In the genomic region with DNA sequence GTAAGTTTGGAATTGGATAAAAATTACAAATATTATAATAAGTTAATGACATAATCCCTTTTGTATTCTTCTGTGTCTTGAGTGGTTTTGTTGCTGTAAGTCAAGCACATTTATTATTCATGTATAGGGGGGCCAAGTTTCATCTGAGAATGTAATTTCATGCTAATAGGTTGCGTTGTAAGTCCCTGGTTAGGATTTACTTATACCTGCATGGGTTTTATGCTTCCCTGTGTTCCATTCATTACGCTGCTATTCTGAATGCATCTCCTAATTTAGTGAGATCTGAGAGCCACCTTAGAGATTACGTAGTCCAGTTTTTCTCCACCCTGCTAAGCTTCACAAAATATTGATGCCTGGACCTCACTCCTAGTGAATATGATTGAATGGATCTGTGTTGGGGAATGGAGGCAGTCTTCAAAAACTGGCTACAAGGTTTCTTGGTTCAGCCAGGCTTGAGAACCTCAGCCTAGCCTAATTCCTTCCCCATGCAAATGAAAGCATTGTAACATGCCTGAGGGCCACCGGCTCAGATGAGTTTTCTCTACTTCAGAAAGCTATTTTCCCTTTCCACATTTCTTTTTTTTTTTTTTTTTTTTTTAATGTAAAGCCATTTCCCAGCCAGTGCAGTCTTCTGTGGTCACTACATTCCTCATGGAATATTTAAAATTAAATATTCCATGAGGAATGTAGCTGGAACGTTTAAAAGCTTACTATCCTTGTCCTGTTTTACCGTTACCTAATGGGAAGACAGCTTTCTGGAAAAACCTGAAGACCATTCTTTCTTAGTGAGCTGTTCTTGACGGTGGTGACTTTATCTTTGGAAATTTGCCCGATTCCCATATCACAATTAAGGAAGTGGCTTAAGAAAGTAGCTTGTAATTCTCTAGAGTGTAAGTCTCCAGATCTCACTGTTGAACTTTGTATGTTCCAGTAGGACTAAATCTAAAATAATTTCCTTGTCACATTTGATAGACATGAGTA, we compare ENCODE assay signal across 13 cellular contexts. TPM values are rescaled to one million over a fixed set of nuclear protein-coding genes. Genes with fewer than 3 reads are reported as not detected.
DNase-seq lines count a peak whose midpoint lies in the region; ATAC-seq, FAIRE-seq and TF ChIP-seq lines count a peak whose summit lies in the region.
"Had no signal": no experiment of that assay in that cellular context is flagged by ENCODE, and none has a peak within 500 bp of the region (broad histone marks: within the 10 kb centered on the region; RNA-seq: fewer than 3 reads in every experiment).

No MANE protein-coding gene starts in this region.

- DNase-seq in H54 (ENCODE audit: insufficient read length, low spot score): no peak
- peak; percentile 30 for DNase-seq in fibroblast of gingiva (ENCODE audit: low read depth)
- DNase-seq in renal cortical epithelial cell (ENCODE audit: low read depth): peak; percentile 92
- no peak for DNase-seq in NOMO-1 treated with DMSO at 0.1 percent for 48 hours (lab: John Stamatoyannopoulos, UW; ENCODE audit: unreplicated experiment)
- no peak for DNase-seq in anterior cingulate cortex (lab: John Stamatoyannopoulos, UW)
- no peak for DNase-seq in stimulated activated CD4-positive, alpha-beta T cell treated with anti-CD3 and anti-CD28 coated beads, Interleukin-2, amount 100 ng/mL, for 48 hours
- DNase-seq: activated CD4-positive, alpha-beta T cell treated with anti-CD3 and anti-CD28 coated beads, Interleukin-2, amount 10 ng/mL, durations not matched to agents 24 days and 14 days; NCI-H1436; occipital lobe; stimulated activated naive CD4-positive, alpha-beta T cell; SW 1271 had no signal

- peak; percentile 78 for ATAC-seq in SK-N-SH treated with all-trans-retinoic acid at 6 μM for 48 hours
- ATAC-seq in HG03565 (IDR thresholded peaks at IDR 0.05; ENCODE audit: unreplicated experiment): no peak

- peak; percentile 94 for FAIRE-seq in H54 (lab: Jason Lieb, UNC)

- no peak for TF ChIP-seq POLR2A in H54 (IDR thresholded peaks at IDR 0.05; ENCODE audit: low read depth, low read length)

TF ChIP-seq in SK-N-SH treated with all-trans-retinoic acid at 6 μM for 48 hours, 23 proteins besides CTCF, POLR2A, EP300 and RAD21:
- TF ChIP-seq ZNF8 (CRISPR knock-in tag; IDR thresholded peaks at IDR 0.05) (no peak), ZC3H10 (CRISPR knock-in tag; IDR thresholded peaks at IDR 0.05) (0 out of 2 replicates have a peak, but pooled peaks have one; percentile 53), TSHZ2 (CRISPR knock-in tag; IDR thresholded peaks at IDR 0.05) (no peak), RARB (CRISPR knock-in tag; IDR thresholded peaks at IDR 0.05) (no peak), GLIS3 (CRISPR knock-in tag; IDR thresholded peaks at IDR 0.05) (no peak), ZFP30 (CRISPR knock-in tag; IDR thresholded peaks at IDR 0.05) (no peak), ZFP3 (CRISPR knock-in tag; IDR thresholded peaks at IDR 0.05) (no peak), ISL1 (CRISPR knock-in tag; IDR thresholded peaks at IDR 0.05) (peak; percentile 64), PATZ1 (CRISPR knock-in tag; IDR thresholded peaks at IDR 0.05; ENCODE audit: borderline replicate concordance) (no peak), CREB5 (CRISPR knock-in tag; IDR thresholded peaks at IDR 0.05; ENCODE audit: low read depth) (no peak; the same call in 1 of the 2 replicates), ZNF565 (CRISPR knock-in tag; conservative IDR thresholded peaks at IDR 0.05; ENCODE audit: low read depth) (no peak), TCF4 (CRISPR knock-in tag; IDR thresholded peaks at IDR 0.05; ENCODE audit: borderline replicate concordance) (no peak), CSDC2 (CRISPR knock-in tag; IDR thresholded peaks at IDR 0.05) (0 out of 2 replicates have a peak, but pooled peaks have one; percentile 33), BACH2 (CRISPR knock-in tag; IDR thresholded peaks at IDR 0.05; ENCODE audit: borderline replicate concordance) (no peak)
- TF ChIP-seq, protein P1, sequence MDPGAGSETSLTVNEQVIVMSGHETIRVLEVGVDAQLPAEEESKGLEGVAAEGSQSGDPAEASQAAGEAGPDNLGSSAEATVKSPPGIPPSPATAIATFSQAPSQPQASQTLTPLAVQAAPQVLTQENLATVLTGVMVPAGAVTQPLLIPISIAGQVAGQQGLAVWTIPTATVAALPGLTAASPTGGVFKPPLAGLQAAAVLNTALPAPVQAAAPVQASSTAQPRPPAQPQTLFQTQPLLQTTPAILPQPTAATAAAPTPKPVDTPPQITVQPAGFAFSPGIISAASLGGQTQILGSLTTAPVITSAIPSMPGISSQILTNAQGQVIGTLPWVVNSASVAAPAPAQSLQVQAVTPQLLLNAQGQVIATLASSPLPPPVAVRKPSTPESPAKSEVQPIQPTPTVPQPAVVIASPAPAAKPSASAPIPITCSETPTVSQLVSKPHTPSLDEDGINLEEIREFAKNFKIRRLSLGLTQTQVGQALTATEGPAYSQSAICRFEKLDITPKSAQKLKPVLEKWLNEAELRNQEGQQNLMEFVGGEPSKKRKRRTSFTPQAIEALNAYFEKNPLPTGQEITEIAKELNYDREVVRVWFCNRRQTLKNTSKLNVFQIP (CRISPR knock-in tag; IDR thresholded peaks at IDR 0.05; ENCODE audit: borderline replicate concordance, low read depth): no peak
- TF ChIP-seq, protein P2, sequence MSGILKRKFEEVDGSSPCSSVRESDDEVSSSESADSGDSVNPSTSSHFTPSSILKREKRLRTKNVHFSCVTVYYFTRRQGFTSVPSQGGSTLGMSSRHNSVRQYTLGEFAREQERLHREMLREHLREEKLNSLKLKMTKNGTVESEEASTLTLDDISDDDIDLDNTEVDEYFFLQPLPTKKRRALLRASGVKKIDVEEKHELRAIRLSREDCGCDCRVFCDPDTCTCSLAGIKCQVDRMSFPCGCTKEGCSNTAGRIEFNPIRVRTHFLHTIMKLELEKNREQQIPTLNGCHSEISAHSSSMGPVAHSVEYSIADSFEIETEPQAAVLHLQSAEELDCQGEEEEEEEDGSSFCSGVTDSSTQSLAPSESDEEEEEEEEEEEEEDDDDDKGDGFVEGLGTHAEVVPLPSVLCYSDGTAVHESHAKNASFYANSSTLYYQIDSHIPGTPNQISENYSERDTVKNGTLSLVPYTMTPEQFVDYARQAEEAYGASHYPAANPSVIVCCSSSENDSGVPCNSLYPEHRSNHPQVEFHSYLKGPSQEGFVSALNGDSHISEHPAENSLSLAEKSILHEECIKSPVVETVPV (CRISPR knock-in tag; IDR thresholded peaks at IDR 0.05): no peak

RNA-seq across cellular contexts. Expression of gene PAPSS2, which starts 16.0 kb away (rescaled TPM):
- 57.7 and 67.0 TPM in 2 replicates for total RNA-seq in renal cortical epithelial cell
- total RNA-seq: activated CD4-positive, alpha-beta T cell treated with anti-CD3 and anti-CD28 coated beads, Interleukin-2, amount 10 ng/mL, durations not matched to agents 24 days and 14 days had no signal

Comparison
In these comparisons a context has a peak if more than half of its experiments do, and no peak if none do; other contexts are left out.
1. DNase-seq: peak in fibroblast of gingiva (single experiment) and renal cortical epithelial cell (single experiment); none in H54 (single experiment), NOMO-1 treated with DMSO at 0.1 percent for 48 hours (single experiment), anterior cingulate cortex (0 of 58) and stimulated activated CD4-positive, alpha-beta T cell treated with anti-CD3 and anti-CD28 coated beads, Interleukin-2, amount 100 ng/mL, for 48 hours (0 of 2).